Comparison of ENCODE assay signal across 23 cellular contexts in the genomic region with DNA sequence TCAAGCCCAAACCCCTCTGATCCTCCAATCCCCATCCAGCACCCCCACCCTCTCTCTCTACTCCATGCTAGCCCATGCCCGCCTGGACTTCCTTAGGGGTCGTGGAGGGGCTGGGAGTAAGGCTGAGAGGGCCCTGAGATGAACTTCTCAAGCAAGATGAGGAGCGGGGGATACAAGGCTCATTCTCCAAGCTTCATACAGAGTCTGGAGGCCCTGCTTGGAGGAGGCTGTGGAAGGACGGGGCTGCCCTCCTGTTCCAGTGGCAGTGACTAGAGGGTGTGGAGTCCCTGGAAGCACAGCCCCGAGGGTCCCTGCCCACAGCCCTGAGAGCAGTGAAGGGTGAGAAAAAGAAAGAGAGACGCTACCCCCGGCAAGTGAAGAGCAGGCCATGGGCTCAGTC. TPM values are rescaled to one million over a fixed set of nuclear protein-coding genes. Genes with fewer than 3 reads are reported as not detected.
DNase-seq lines count a peak whose midpoint lies in the region; ATAC-seq and TF ChIP-seq lines count a peak whose summit lies in the region.
"Had no signal": no experiment of that assay in that cellular context is flagged by ENCODE, and none has a peak within 500 bp of the region (broad histone marks: within the 10 kb centered on the region; RNA-seq: fewer than 3 reads in every experiment).

No MANE protein-coding gene starts in this region.

- CTCF ChIA-PET in activated CD8-positive, alpha-beta memory T cell treated with anti-CD3 and anti-CD28 coated beads, Interleukin-2, amount 10 ng/mL, durations not matched to agents 7 days and 5 days (lab: Charles Lee), result interaction anchor here (1.4 to 3.4 kb wide), 4 partner anchors 8 to 70 kb away, joined by 4 to 12 read pairs (median 6); no protein-coding TSS in a partner anchor

- H3K36me3 Mint-ChIP-seq in nephron progenitor cell (ENCODE audit: low read depth), result no peaks in the 10 kb centered on the region
- no peaks in the 10 kb centered on the region for H3K36me3 Mint-ChIP-seq in activated CD8-positive, alpha-beta memory T cell treated with anti-CD3 and anti-CD28 coated beads, Interleukin-2, amount 10 ng/mL, durations not matched to agents 7 days and 5 days

- WGBS in heart left ventricle, 4 donors, result 82 to 89% (median 89%) methylated on average over 7 of the region's 7 CpGs
- WGBS in hepatocyte (ENCODE audit: low lambda C conversion rate, missing lambda C conversion rate), result 81% methylated on average over 7 of the region's 7 CpGs

- H3K9me3 ChIP-seq in heart left ventricle, result no peaks in the 10 kb centered on the region
- H3K9me3 ChIP-seq in iPS-15b (ENCODE audit: control insufficient read depth, insufficient read depth, low read length), result no peaks in the 10 kb centered on the region
- no peaks in the 10 kb centered on the region for H3K9me3 ChIP-seq in hepatocyte (ENCODE audit: low read depth)

- no peaks in the 10 kb centered on the region for H3K9me3 Mint-ChIP-seq in nephron progenitor cell
- no peaks in the 10 kb centered on the region for H3K9me3 Mint-ChIP-seq in activated CD8-positive, alpha-beta memory T cell treated with anti-CD3 and anti-CD28 coated beads, Interleukin-2, amount 10 ng/mL, durations not matched to agents 7 days and 5 days (ENCODE audit: low read depth)
- H3K9me3 Mint-ChIP-seq: CD4-positive, CD25-positive, alpha-beta regulatory T cell had no signal

- H3K27me3 ChIP-seq in heart left ventricle, result no peaks in the 10 kb centered on the region
- H3K27me3 ChIP-seq in iPS-15b (ENCODE audit: control insufficient read depth, insufficient read depth, low read length), result peaks cover 2% of the 10 kb centered on the region
- no peaks in the 10 kb centered on the region for H3K27me3 ChIP-seq in hepatocyte

- H3K36me3 ChIP-seq in heart left ventricle, result peaks cover 0 to 9% (median 0%) of the 10 kb centered on the region in 9 donors
- H3K36me3 ChIP-seq in iPS-15b (ENCODE audit: control insufficient read depth, insufficient read depth, low read length), result peaks cover 4% of the 10 kb centered on the region
- no peaks in the 10 kb centered on the region for H3K36me3 ChIP-seq in hepatocyte (replicated peaks; ENCODE audit: insufficient read depth, low read depth)

- H4K20me1 ChIP-seq in hepatocyte (ENCODE audit: insufficient read depth, poor library complexity, severe bottlenecking), result no peaks in the 10 kb centered on the region

- TF ChIP-seq CTCF in heart left ventricle (IDR thresholded peaks at IDR 0.05) (no peak), nephron progenitor cell (IDR thresholded peaks at IDR 0.05) (no peak), hepatocyte (IDR thresholded peaks at IDR 0.05; ENCODE audit: poor library complexity) (no peak)

- H3K4me1 ChIP-seq in heart left ventricle (peaks cover 0 to 8% (median 0%) of the 10 kb centered on the region in 12 donors), iPS-15b (ENCODE audit: control insufficient read depth, insufficient read depth, low read length) (peaks cover 7% of the 10 kb centered on the region), hepatocyte (ENCODE audit: insufficient read depth) (no peaks in the 10 kb centered on the region)

- peak overlapping the region; percentile 32 for H3K27ac Mint-ChIP-seq in nephron progenitor cell
- no peak overlapping the region for H3K27ac Mint-ChIP-seq in activated CD8-positive, alpha-beta memory T cell treated with anti-CD3 and anti-CD28 coated beads, Interleukin-2, amount 10 ng/mL, durations not matched to agents 7 days and 5 days
- H3K27ac Mint-ChIP-seq: CD4-positive, CD25-positive, alpha-beta regulatory T cell had no signal

- H3K4me3 ChIP-seq in heart left ventricle, result no peak overlapping the region
- no peak overlapping the region for H3K4me3 ChIP-seq in iPS-15b (ENCODE audit: low read depth, low read length)
- no peak overlapping the region for H3K4me3 ChIP-seq in hepatocyte
- H3K4me3 ChIP-seq: GM23248 had no signal

- peaks cover 57% of the 10 kb centered on the region for H3K4me1 Mint-ChIP-seq in nephron progenitor cell
- H3K4me1 Mint-ChIP-seq in activated CD8-positive, alpha-beta memory T cell treated with anti-CD3 and anti-CD28 coated beads, Interleukin-2, amount 10 ng/mL, durations not matched to agents 7 days and 5 days, result peaks cover under 1% of the 10 kb centered on the region

- intact Hi-C loops in Right ventricle myocardium inferior (cut with DNase I) (no loop called here), heart left ventricle (cut with DNase I) (no loop called here)

- DNase-seq in Right ventricle myocardium inferior (ENCODE audit: missing footprints), result peak; percentile 40
- no peak for DNase-seq in heart left ventricle
- DNase-seq in nephron progenitor cell, result no peak
- DNase-seq in hepatocyte (ENCODE audit: low spot score), result no peak
- DNase-seq in activated CD8-positive, alpha-beta memory T cell treated with anti-CD3 and anti-CD28 coated beads, Interleukin-2, amount 10 ng/mL, durations not matched to agents 7 days and 5 days, result no peak
- DNase-seq in inferior parietal cortex (ENCODE audit: extremely low spot score), result no peak
- no peak for DNase-seq in dermis blood vessel endothelial cell
- DNase-seq: AML-193; CD4-positive, CD25-positive, alpha-beta regulatory T cell; COR-L47; GDM1; GM23248; KBM-7; NCI-H1105; NCI-H1694; NCI-H2107; NCI-H510A treated with DMSO at 0.1 percent for 48 hours; NCI-H774; OCI-M1; SHP77 had no signal

- no peaks in the 10 kb centered on the region for H3K79me2 ChIP-seq in hepatocyte

- TF ChIP-seq POLR2A in heart left ventricle (IDR thresholded peaks at IDR 0.05), result no peak

- ATAC-seq in Right ventricle myocardium inferior, result no peak
- no peak for ATAC-seq in heart left ventricle
- no peak for ATAC-seq in activated CD8-positive, alpha-beta memory T cell treated with anti-CD3 and anti-CD28 coated beads, Interleukin-2, amount 10 ng/mL, durations not matched to agents 7 days and 5 days
- ATAC-seq: HepG2 had no signal

- H3K9me2 ChIP-seq in hepatocyte (replicated peaks; ENCODE audit: insufficient read depth), result no peaks in the 10 kb centered on the region

- H3K4me2 ChIP-seq in hepatocyte, result no peak overlapping the region

- H2AFZ ChIP-seq in hepatocyte, result no peak overlapping the region
- H2AFZ ChIP-seq: GM23248 had no signal

- no peak overlapping the region for H3K4me3 Mint-ChIP-seq in nephron progenitor cell
- no peak overlapping the region for H3K4me3 Mint-ChIP-seq in activated CD8-positive, alpha-beta memory T cell treated with anti-CD3 and anti-CD28 coated beads, Interleukin-2, amount 10 ng/mL, durations not matched to agents 7 days and 5 days
- H3K4me3 Mint-ChIP-seq: CD4-positive, CD25-positive, alpha-beta regulatory T cell had no signal

- H3K27ac ChIP-seq in heart left ventricle (no peak overlapping the region), hepatocyte (no peak overlapping the region)
- H3K27ac ChIP-seq: 22Rv1, GM23248 had no signal

- H3K27me3 Mint-ChIP-seq in nephron progenitor cell (ENCODE audit: low read depth, poor library complexity), result peaks cover 25% of the 10 kb centered on the region
- no peaks in the 10 kb centered on the region for H3K27me3 Mint-ChIP-seq in activated CD8-positive, alpha-beta memory T cell treated with anti-CD3 and anti-CD28 coated beads, Interleukin-2, amount 10 ng/mL, durations not matched to agents 7 days and 5 days
- H3K27me3 Mint-ChIP-seq: CD4-positive, CD25-positive, alpha-beta regulatory T cell had no signal

- peak overlapping the region; percentile 70 for H3K9ac ChIP-seq in iPS-15b (ENCODE audit: low read depth, low read length)
- H3K9ac ChIP-seq: GM23248 had no signal

RNA-seq across cellular contexts. Expression of gene EMX1, which starts 45.6 kb away (rescaled TPM):
- total RNA-seq in Right ventricle myocardium inferior (not detected), heart left ventricle (not detected), hepatocyte (0.12 and 1.2 TPM in 2 replicates), dermis blood vessel endothelial cell (not detected in 2 replicates)
- polyA plus RNA-seq in heart left ventricle (not detected), hepatocyte (0.16 and 0.34 TPM in 2 replicates)
- total RNA-seq in activated CD8-positive, alpha-beta memory T cell treated with anti-CD3 and anti-CD28 coated beads, Interleukin-2, amount 10 ng/mL, durations not matched to agents 7 days and 5 days, result not detected
- total RNA-seq: CD4-positive, CD25-positive, alpha-beta regulatory T cell; GM23248 had no signal
- polyA plus RNA-seq: CD4-positive, CD25-positive, alpha-beta regulatory T cell; GM23248 had no signal
